31 cellular contexts compared by ENCODE assay signal in genomic region chr12:10194160-10194559, GRCh38. TPM values are rescaled to one million over a fixed set of nuclear protein-coding genes. Genes with fewer than 3 reads are reported as not detected.
"Had no signal": no experiment of that assay in that cellular context is flagged by ENCODE, and none has a peak within 500 bp of the region (broad histone marks: within the 10 kb centered on the region; RNA-seq: fewer than 3 reads in every experiment).

No MANE protein-coding gene starts in this region.

- H3K36me3 ChIP-seq: brain microvascular endothelial cell, neutrophil, ovary, prostate gland, right atrium auricular region, stomach, suprapubic skin, tibial nerve, uterus had no signal

- H3K4me3 Mint-ChIP-seq: activated CD4-positive, alpha-beta T cell treated with anti-CD3 and anti-CD28 coated beads, Interleukin-2, amount 10 ng/mL, durations not matched to agents 24 days and 14 days; activated CD8-positive, alpha-beta memory T cell treated with anti-CD3 and anti-CD28 coated beads, Interleukin-2, amount 10 ng/mL, durations not matched to agents 7 days and 5 days; activated CD8-positive, alpha-beta T cell treated with anti-CD3 and anti-CD28 coated beads for 36 hours; dendritic cell treated with granulocyte-macrophage colony-stimulating factor and Interleukin-4, amounts not matched to agents 40 ng/mL and 50 ng/mL, for 4 days; immature natural killer cell; nephron; stimulated activated effector memory CD8-positive, alpha-beta T cell treated with anti-CD3 and anti-CD28 coated beads, Interleukin-12 subunit alpha, Interleukin-12 subunit beta, amount 100 ng/mL, for 72 hours; T-helper 17 cell had no signal

- H3K27ac ChIP-seq: brain microvascular endothelial cell, hepatocyte, neutrophil, ovary, prostate gland, right atrium auricular region, stomach, suprapubic skin, tibial nerve, uterus had no signal

- ATAC-seq: activated CD4-positive, CD25-positive, alpha-beta regulatory T cell treated with anti-CD3 and anti-CD28 coated beads, Interleukin-2, amount 50 U/mL, for 24 hours; activated CD8-positive, alpha-beta memory T cell treated with anti-CD3 and anti-CD28 coated beads, Interleukin-2, amount 10 ng/mL, durations not matched to agents 7 days and 5 days; activated CD8-positive, alpha-beta T cell treated with anti-CD3 and anti-CD28 coated beads for 36 hours; left ventricle myocardium superior; stimulated activated effector memory CD8-positive, alpha-beta T cell treated with anti-CD3 and anti-CD28 coated beads, Interleukin-12 subunit alpha, Interleukin-12 subunit beta, amount 100 ng/mL, for 72 hours; T-helper 17 cell had no signal

- H2AFZ ChIP-seq: hepatocyte had no signal

- H3K27ac Mint-ChIP-seq: activated CD4-positive, alpha-beta T cell treated with anti-CD3 and anti-CD28 coated beads, Interleukin-2, amount 10 ng/mL, durations not matched to agents 24 days and 14 days; activated CD8-positive, alpha-beta memory T cell treated with anti-CD3 and anti-CD28 coated beads, Interleukin-2, amount 10 ng/mL, durations not matched to agents 7 days and 5 days; activated CD8-positive, alpha-beta T cell treated with anti-CD3 and anti-CD28 coated beads for 36 hours; dendritic cell treated with granulocyte-macrophage colony-stimulating factor and Interleukin-4, amounts not matched to agents 40 ng/mL and 50 ng/mL, for 4 days; nephron; stimulated activated effector memory CD8-positive, alpha-beta T cell treated with anti-CD3 and anti-CD28 coated beads, Interleukin-12 subunit alpha, Interleukin-12 subunit beta, amount 100 ng/mL, for 72 hours; T-helper 17 cell had no signal

- H3K4me1 ChIP-seq: prostate gland, right atrium auricular region, tibial nerve, uterus had no signal

- H3K36me3 Mint-ChIP-seq: activated CD8-positive, alpha-beta memory T cell treated with anti-CD3 and anti-CD28 coated beads, Interleukin-2, amount 10 ng/mL, durations not matched to agents 7 days and 5 days; immature natural killer cell; stimulated activated effector memory CD8-positive, alpha-beta T cell treated with anti-CD3 and anti-CD28 coated beads, Interleukin-12 subunit alpha, Interleukin-12 subunit beta, amount 100 ng/mL, for 72 hours had no signal

- H3K9me3 Mint-ChIP-seq: activated CD4-positive, alpha-beta T cell treated with anti-CD3 and anti-CD28 coated beads, Interleukin-2, amount 10 ng/mL, durations not matched to agents 24 days and 14 days; activated CD8-positive, alpha-beta T cell treated with anti-CD3 and anti-CD28 coated beads for 36 hours; dendritic cell treated with granulocyte-macrophage colony-stimulating factor and Interleukin-4, amounts not matched to agents 40 ng/mL and 50 ng/mL, for 4 days; immature natural killer cell; nephron; stimulated activated effector memory CD8-positive, alpha-beta T cell treated with anti-CD3 and anti-CD28 coated beads, Interleukin-12 subunit alpha, Interleukin-12 subunit beta, amount 100 ng/mL, for 72 hours had no signal

- H3K79me2 ChIP-seq: hepatocyte had no signal

- DNase-seq: activated CD4-positive, alpha-beta T cell treated with anti-CD3 and anti-CD28 coated beads, Interleukin-2, amount 10 ng/mL, durations not matched to agents 24 days and 14 days; activated CD8-positive, alpha-beta memory T cell treated with anti-CD3 and anti-CD28 coated beads, Interleukin-2, amount 10 ng/mL, durations not matched to agents 7 days and 5 days; activated CD8-positive, alpha-beta T cell treated with anti-CD3 and anti-CD28 coated beads for 36 hours; activated effector memory CD4-positive, alpha-beta T cell treated with anti-CD3 and anti-CD28 coated beads, Interleukin-2, amount 50 U/mL, for 16 hours; activated naive CD4-positive, alpha-beta T cell treated with anti-CD3 and anti-CD28 coated beads, Interleukin-2, amount 50 U/mL, for 16 hours; activated T-cell treated with anti-CD3 and anti-CD28 coated beads for 4 hours; aorta; brain microvascular endothelial cell; caudate nucleus; effector CD4-positive, alpha-beta T cell; foreskin fibroblast; immature natural killer cell; left ventricle myocardium superior; ovary; stimulated activated CD4-positive, alpha-beta T cell treated with anti-CD3 and anti-CD28 coated beads, Interleukin-2, amount 100 ng/mL, for 24 hours; stomach; T-helper 17 cell; uterus had no signal

- H3K9me3 ChIP-seq: neutrophil, ovary, prostate gland, right atrium auricular region, stomach, suprapubic skin, tibial nerve, uterus had no signal

- H3K4me3 ChIP-seq: hepatocyte, ovary, prostate gland, right atrium auricular region, stomach, suprapubic skin, tibial nerve, uterus had no signal

- H3K4me2 ChIP-seq: hepatocyte had no signal

- H3K27me3 ChIP-seq: brain microvascular endothelial cell, hepatocyte, ovary, right atrium auricular region, stomach, suprapubic skin, tibial nerve, uterus had no signal

RNA-seq across cellular contexts. Expression of gene TMEM52B, which starts 15.3 kb away (rescaled TPM):
- total RNA-seq: activated CD4-positive, alpha-beta T cell treated with anti-CD3 and anti-CD28 coated beads, Interleukin-2, amount 10 ng/mL, durations not matched to agents 24 days and 14 days; activated CD8-positive, alpha-beta memory T cell treated with anti-CD3 and anti-CD28 coated beads, Interleukin-2, amount 10 ng/mL, durations not matched to agents 7 days and 5 days; activated CD8-positive, alpha-beta T cell treated with anti-CD3 and anti-CD28 coated beads for 36 hours; epithelial cell of proximal tubule; glomerular endothelial cell; left ventricle myocardium superior; T-helper 17 cell; uterus had no signal
- polyA plus RNA-seq: immature natural killer cell had no signal

RNA-seq across cellular contexts. Expression of gene OLR1, which starts 22.2 kb away (rescaled TPM):
- total RNA-seq: activated CD4-positive, alpha-beta T cell treated with anti-CD3 and anti-CD28 coated beads, Interleukin-2, amount 10 ng/mL, durations not matched to agents 24 days and 14 days; activated CD8-positive, alpha-beta memory T cell treated with anti-CD3 and anti-CD28 coated beads, Interleukin-2, amount 10 ng/mL, durations not matched to agents 7 days and 5 days; activated CD8-positive, alpha-beta T cell treated with anti-CD3 and anti-CD28 coated beads for 36 hours; epithelial cell of proximal tubule; skeletal muscle tissue; suprapubic skin had no signal
- polyA plus RNA-seq: immature natural killer cell had no signal
